Comparison of ENCODE assay signal across 24 cellular contexts in the genomic region with DNA sequence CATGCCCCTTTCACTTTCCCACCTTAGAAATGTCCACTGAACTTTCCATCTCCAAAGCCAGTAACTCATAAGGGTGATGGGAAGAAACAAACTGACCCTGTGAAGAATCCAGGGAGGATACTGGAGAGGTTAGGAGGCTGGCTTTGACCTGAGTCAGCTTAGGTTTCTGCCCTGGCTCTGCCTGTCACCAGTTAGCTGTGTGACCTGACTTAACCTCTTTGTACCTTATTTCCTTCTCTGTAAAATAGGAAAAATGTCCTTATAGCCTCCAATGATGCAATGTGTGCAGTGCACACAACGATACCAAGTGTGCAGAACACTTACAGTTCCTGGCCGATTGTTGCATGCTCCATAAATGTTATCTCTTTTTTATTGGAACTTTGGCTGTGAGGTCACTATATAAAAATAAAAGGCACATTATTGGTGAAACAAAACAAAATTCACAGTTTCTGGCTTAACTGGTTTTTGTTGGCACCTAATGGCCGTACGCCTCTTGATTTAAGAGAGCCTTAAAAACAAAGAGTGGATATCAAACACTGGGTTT. TPM values are rescaled to one million over a fixed set of nuclear protein-coding genes. Genes with fewer than 3 reads are reported as not detected.
DNase-seq lines count a peak whose midpoint lies in the region; ATAC-seq, FAIRE-seq and TF ChIP-seq lines count a peak whose summit lies in the region.
"Had no signal": no experiment of that assay in that cellular context is flagged by ENCODE, and none has a peak within 500 bp of the region (broad histone marks: within the 10 kb centered on the region; RNA-seq: fewer than 3 reads in every experiment).

No MANE protein-coding gene starts in this region.

- CTCF ChIA-PET in activated CD4-positive, alpha-beta T cell treated with anti-CD3 and anti-CD28 coated beads, Interleukin-2, amount 10 ng/mL, durations not matched to agents 7 days and 5 days (lab: Charles Lee): no interaction called here

- H3K4me1 Mint-ChIP-seq in activated CD4-positive, alpha-beta T cell treated with anti-CD3 and anti-CD28 coated beads, Interleukin-2, amount 10 ng/mL, durations not matched to agents 7 days and 5 days: no peaks in the 10 kb centered on the region
- H3K4me1 Mint-ChIP-seq: CD4-positive, alpha-beta memory T cell had no signal

- intact Hi-C loops in body of pancreas (cut with DNase I) (no loop called here), mucosa of descending colon (cut with DNase I, micrococcal nuclease) (no loop called here)

- POLR2A ChIA-PET in activated CD4-positive, alpha-beta T cell treated with anti-CD3 and anti-CD28 coated beads, Interleukin-2, amount 10 ng/mL, durations not matched to agents 7 days and 5 days (lab: Charles Lee): no interaction called here

- no peak overlapping the region for H3K27ac Mint-ChIP-seq in activated CD4-positive, alpha-beta T cell treated with anti-CD3 and anti-CD28 coated beads, Interleukin-2, amount 10 ng/mL, durations not matched to agents 7 days and 5 days
- H3K27ac Mint-ChIP-seq: CD4-positive, alpha-beta memory T cell had no signal

- TF ChIP-seq CTCF in body of pancreas (IDR thresholded peaks at IDR 0.05): no peak
- TF ChIP-seq CTCF in mucosa of descending colon (IDR thresholded peaks at IDR 0.05): no peak

- no peaks in the 10 kb centered on the region for H3K9me3 Mint-ChIP-seq in activated CD4-positive, alpha-beta T cell treated with anti-CD3 and anti-CD28 coated beads, Interleukin-2, amount 10 ng/mL, durations not matched to agents 7 days and 5 days

- H3K27me3 Mint-ChIP-seq in activated CD4-positive, alpha-beta T cell treated with anti-CD3 and anti-CD28 coated beads, Interleukin-2, amount 10 ng/mL, durations not matched to agents 7 days and 5 days: no peaks in the 10 kb centered on the region
- H3K27me3 Mint-ChIP-seq: CD4-positive, alpha-beta memory T cell had no signal

- ATAC-seq in body of pancreas: peak; percentile 52
- peak; percentile 96 for ATAC-seq in mucosa of descending colon
- no peak for ATAC-seq in GM21515 (IDR thresholded peaks at IDR 0.05; ENCODE audit: unreplicated experiment)
- ATAC-seq: A549, Right ventricle myocardium inferior had no signal

- 31 to 51% methylated on average over 4 of the region's 4 CpGs for WGBS in body of pancreas, 2 donors

- H3K36me3 Mint-ChIP-seq in activated CD4-positive, alpha-beta T cell treated with anti-CD3 and anti-CD28 coated beads, Interleukin-2, amount 10 ng/mL, durations not matched to agents 7 days and 5 days (ENCODE audit: low read depth): no peaks in the 10 kb centered on the region
- H3K36me3 Mint-ChIP-seq: CD4-positive, alpha-beta memory T cell had no signal

- no peak for FAIRE-seq in GM12891 (lab: Jason Lieb, UNC)
- FAIRE-seq: A549, H54 had no signal

- peak overlapping the region in 2 of 4 donors; percentile 4 to 32 for H3K27ac ChIP-seq in body of pancreas
- H3K27ac ChIP-seq: A549; BLaER1 treated with 17β-estradiol and CSF1 and Interleukin-3, amounts not matched to agents 10 nM and 100 nM; PC-9; SJSA1 had no signal

- peak; percentile 4 for DNase-seq in NCI-H2029 treated with DMSO at 0.1 percent for 48 hours (lab: John Stamatoyannopoulos, UW)
- DNase-seq in body of pancreas: peak in 1 of 4 donors; percentile 13
- DNase-seq in mucosa of descending colon: peak in 1 of 3 donors; percentile 2
- no peak for DNase-seq in activated CD4-positive, alpha-beta T cell treated with anti-CD3 and anti-CD28 coated beads, Interleukin-2, amount 10 ng/mL, durations not matched to agents 7 days and 5 days
- DNase-seq in GM19238 (ENCODE audit: insufficient read length, low spot score): no peak
- DNase-seq in GM12891 (ENCODE audit: insufficient read length, low spot score): no peak
- DNase-seq: AML-193; CD4-positive, alpha-beta memory T cell; COR-L47; DMS53; NCI-H1092 treated with DMSO at 0.1 percent for 48 hours; NCI-H1436; NCI-H187 treated with DMSO at 0.1 percent for 48 hours; NCI-H446 treated with DMSO at 0.1 percent for 48 hours; NCI-H526 had no signal

- peaks cover 0 to 4% (median 0%) of the 10 kb centered on the region in 3 donors for H3K9me3 ChIP-seq in body of pancreas
- no peaks in the 10 kb centered on the region for H3K9me3 ChIP-seq in mucosa of descending colon
- H3K9me3 ChIP-seq: A549, SJSA1 had no signal

- H3K4me3 ChIP-seq in body of pancreas (no peak overlapping the region), mucosa of descending colon (no peak overlapping the region)
- H3K4me3 ChIP-seq: A549; BLaER1 treated with 17β-estradiol and CSF1 and Interleukin-3, amounts not matched to agents 10 nM and 100 nM; PC-9; SJSA1 had no signal

- TF ChIP-seq POLR2A in body of pancreas (IDR thresholded peaks at IDR 0.05): no peak
- TF ChIP-seq POLR2A in GM12891 (IDR thresholded peaks at IDR 0.05; ENCODE audit: low read depth, low read length): no peak

- H3K36me3 ChIP-seq in body of pancreas (replicated peaks in 1 of 2; ENCODE audit: insufficient read depth in 1 of 2, low read depth in 2 of 2) (no peaks in the 10 kb centered on the region), mucosa of descending colon (ENCODE audit: low read depth) (no peaks in the 10 kb centered on the region)
- H3K36me3 ChIP-seq: BLaER1 treated with 17β-estradiol and CSF1 and Interleukin-3, amounts not matched to agents 10 nM and 100 nM; SJSA1 had no signal

- H3K4me3 Mint-ChIP-seq in activated CD4-positive, alpha-beta T cell treated with anti-CD3 and anti-CD28 coated beads, Interleukin-2, amount 10 ng/mL, durations not matched to agents 7 days and 5 days: no peak overlapping the region
- H3K4me3 Mint-ChIP-seq: CD4-positive, alpha-beta memory T cell had no signal

- H3K27me3 ChIP-seq in body of pancreas: no peaks in the 10 kb centered on the region
- H3K27me3 ChIP-seq: BLaER1 treated with 17β-estradiol and CSF1 and Interleukin-3, amounts not matched to agents 10 nM and 100 nM; SJSA1 had no signal

- H3K4me1 ChIP-seq in body of pancreas (no peaks in the 10 kb centered on the region), mucosa of descending colon (ENCODE audit: low read depth) (no peaks in the 10 kb centered on the region)
- H3K4me1 ChIP-seq: A549; BLaER1 treated with 17β-estradiol and CSF1 and Interleukin-3, amounts not matched to agents 10 nM and 100 nM; SJSA1 had no signal

TF ChIP-seq in GM12891, 5 proteins besides CTCF, POLR2A, EP300 and RAD21:
- TF ChIP-seq SPI1 (IDR thresholded peaks at IDR 0.05; ENCODE audit: low read depth, low read length) (no peak), TAF1 (IDR thresholded peaks at IDR 0.05; ENCODE audit: low read depth, low read length) (no peak), POLR2AphosphoS5 (IDR thresholded peaks at IDR 0.05; ENCODE audit: low read depth, low read length) (no peak), PAX5 (IDR thresholded peaks at IDR 0.05; ENCODE audit: insufficient read depth, low read length, severe bottlenecking) (no peak), POU2F2 (IDR thresholded peaks at IDR 0.05; ENCODE audit: low read depth, low read length) (no peak)
TF ChIP-seq in GM12891: peak in this region for 0.

RNA-seq across cellular contexts. Expression of a gene that starts 37.8 kb away (rescaled TPM):
- total RNA-seq in body of pancreas (1 to 10 TPM in 1 of 2 donors, not detected in 1; 8.6 TPM), mucosa of descending colon (1 to 10 TPM in 1 of 3 donors, under 1 TPM in 1, not detected in 1; 0.09 to 2.0 TPM)
- not detected for total RNA-seq in activated CD4-positive, alpha-beta T cell treated with anti-CD3 and anti-CD28 coated beads, Interleukin-2, amount 10 ng/mL, durations not matched to agents 7 days and 5 days
- not detected for polyA plus RNA-seq in GM12891 (2012; ENCODE audit: low read depth, missing spikeins)
- total RNA-seq: CD4-positive, alpha-beta memory T cell; G401; RPMI7951; SJSA1 had no signal
- polyA plus RNA-seq: A549; CD4-positive, alpha-beta memory T cell had no signal

RNA-seq across cellular contexts. Expression of a gene that starts 40.5 kb away (rescaled TPM):
- 1 to 10 TPM; 6.6 to 9.1 TPM for total RNA-seq in body of pancreas
- 10 to 100 TPM; 11.7 to 19.7 (median 13.4) TPM for total RNA-seq in mucosa of descending colon
- total RNA-seq in activated CD4-positive, alpha-beta T cell treated with anti-CD3 and anti-CD28 coated beads, Interleukin-2, amount 10 ng/mL, durations not matched to agents 7 days and 5 days: not detected
- not detected for polyA plus RNA-seq in GM12891 (2012; ENCODE audit: low read depth, missing spikeins)
- total RNA-seq: CD4-positive, alpha-beta memory T cell had no signal
- polyA plus RNA-seq: CD4-positive, alpha-beta memory T cell had no signal

Comparison
In these comparisons a context has a peak if more than half of its experiments do, and no peak if none do; other contexts are left out.
1. RNA of a gene that starts 40.5 kb away (total RNA-seq): 11.7 to 19.7 TPM in mucosa of descending colon and 6.6 to 9.1 TPM in body of pancreas; not detected in activated CD4-positive, alpha-beta T cell treated with anti-CD3 and anti-CD28 coated beads, Interleukin-2, amount 10 ng/mL, durations not matched to agents 7 days and 5 days; every median in the first group is over 4 times any median in the second.